ENCODE assay signal across 12 cellular contexts in the genomic region with DNA sequence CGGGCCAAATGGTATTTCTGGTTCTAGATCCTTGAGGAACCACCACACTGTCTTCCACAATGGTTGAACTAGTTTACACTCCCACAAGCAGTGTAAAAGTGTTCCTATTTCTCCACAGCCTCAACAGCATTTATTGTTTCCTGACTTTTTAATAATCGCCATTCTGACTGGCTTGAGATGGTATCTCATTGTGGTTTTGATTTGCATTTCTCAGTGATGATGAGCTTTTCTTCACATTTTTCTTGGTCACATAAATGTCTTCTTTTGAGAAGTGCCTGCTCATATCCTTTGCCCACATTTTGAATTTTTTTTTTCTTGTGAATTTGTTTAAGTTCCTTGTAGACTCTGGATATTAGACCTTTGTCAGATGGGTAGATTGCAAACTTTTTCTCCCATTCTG. TPM values are rescaled to one million over a fixed set of nuclear protein-coding genes. Genes with fewer than 3 reads are reported as not detected.
"Had no signal": no experiment of that assay in that cellular context is flagged by ENCODE, and none has a peak within 500 bp of the region (broad histone marks: within the 10 kb centered on the region; RNA-seq: fewer than 3 reads in every experiment).

No MANE protein-coding gene starts in this region.

RNA-seq across cellular contexts. Expression of gene CYTL1, which starts 22.3 kb away (rescaled TPM):
- total RNA-seq: activated CD4-positive, alpha-beta memory T cell treated with anti-CD3 and anti-CD28 coated beads for 36 hours; activated CD4-positive, alpha-beta T cell treated with anti-CD3 and anti-CD28 coated beads for 36 hours; activated CD4-positive, alpha-beta T cell treated with anti-CD3 and anti-CD28 coated beads, Interleukin-2, amount 10 ng/mL, durations not matched to agents 24 days and 14 days; activated CD8-positive, alpha-beta memory T cell treated with anti-CD3 and anti-CD28 coated beads for 36 hours; activated CD8-positive, alpha-beta memory T cell treated with anti-CD3 and anti-CD28 coated beads, Interleukin-2, amount 10 ng/mL, durations not matched to agents 7 days and 5 days; activated CD8-positive, alpha-beta T cell treated with anti-CD3 and anti-CD28 coated beads, Interleukin-2, amount 10 ng/mL, durations not matched to agents 7 days and 5 days; activated naive CD4-positive, alpha-beta T cell treated with anti-CD3 and anti-CD28 coated beads for 36 hours; activated naive CD8-positive, alpha-beta T cell treated with anti-CD3 and anti-CD28 coated beads for 36 hours; activated T-helper 1 cell treated with anti-CD3 and anti-CD28 coated beads, Interleukin-12 subunit alpha, Interleukin-12 subunit beta, Interleukin-2, Interleukin-4 antibody, amounts not matched to agents 30 ng/mL and 10 ng/mL and 1 ng/mL, durations not matched to agents 14 hours and 24 hours and 36 hours; activated T-helper 2 cell treated with anti-CD3 and anti-CD28 coated beads, Interferon-gamma antibody, Interleukin-2, Interleukin-4, amounts not matched to agents 10 μg/mL and 5 μg/mL and 100 μg/mL, durations not matched to agents 14 hours and 24 hours and 36 hours; bronchial epithelial cell; cardiac septum had no signal

RNA-seq across cellular contexts. Expression of gene STK32B, which starts 54.4 kb away (rescaled TPM):
- total RNA-seq: activated CD4-positive, alpha-beta memory T cell treated with anti-CD3 and anti-CD28 coated beads for 36 hours; activated CD4-positive, alpha-beta T cell treated with anti-CD3 and anti-CD28 coated beads for 36 hours; activated CD4-positive, alpha-beta T cell treated with anti-CD3 and anti-CD28 coated beads, Interleukin-2, amount 10 ng/mL, durations not matched to agents 24 days and 14 days; activated CD8-positive, alpha-beta memory T cell treated with anti-CD3 and anti-CD28 coated beads for 36 hours; activated CD8-positive, alpha-beta memory T cell treated with anti-CD3 and anti-CD28 coated beads, Interleukin-2, amount 10 ng/mL, durations not matched to agents 7 days and 5 days; activated CD8-positive, alpha-beta T cell treated with anti-CD3 and anti-CD28 coated beads, Interleukin-2, amount 10 ng/mL, durations not matched to agents 7 days and 5 days; activated naive CD4-positive, alpha-beta T cell treated with anti-CD3 and anti-CD28 coated beads for 36 hours; activated naive CD8-positive, alpha-beta T cell treated with anti-CD3 and anti-CD28 coated beads for 36 hours; activated T-helper 1 cell treated with anti-CD3 and anti-CD28 coated beads, Interleukin-12 subunit alpha, Interleukin-12 subunit beta, Interleukin-2, Interleukin-4 antibody, amounts not matched to agents 30 ng/mL and 10 ng/mL and 1 ng/mL, durations not matched to agents 14 hours and 24 hours and 36 hours; activated T-helper 2 cell treated with anti-CD3 and anti-CD28 coated beads, Interferon-gamma antibody, Interleukin-2, Interleukin-4, amounts not matched to agents 10 μg/mL and 5 μg/mL and 100 μg/mL, durations not matched to agents 14 hours and 24 hours and 36 hours had no signal
